28 cellular contexts compared by ENCODE assay signal in the genomic region with DNA sequence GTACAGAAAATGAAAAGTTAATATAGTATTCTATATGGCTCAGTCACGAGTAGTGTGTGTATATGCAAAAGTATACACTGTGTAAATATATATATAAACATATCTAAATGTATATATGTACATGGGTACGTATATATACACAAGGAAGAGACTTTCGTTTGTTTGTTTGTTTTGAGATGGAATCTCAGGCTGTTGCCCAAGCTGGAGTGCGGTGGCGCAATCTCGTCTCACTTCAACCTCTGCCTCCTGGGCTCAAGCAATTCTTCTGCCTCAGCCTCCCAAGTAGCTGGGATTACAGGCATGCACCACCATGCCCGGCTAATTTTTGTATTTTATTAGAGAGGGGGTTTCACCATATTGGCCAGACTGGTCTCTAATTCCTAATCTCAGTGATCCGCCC. TPM values are rescaled to one million over a fixed set of nuclear protein-coding genes. Genes with fewer than 3 reads are reported as not detected.
"Had no signal": no experiment of that assay in that cellular context is flagged by ENCODE, and none has a peak within 500 bp of the region (broad histone marks: within the 10 kb centered on the region; RNA-seq: fewer than 3 reads in every experiment).

No MANE protein-coding gene starts in this region.

- H3K9me3 Mint-ChIP-seq: dendritic cell treated with granulocyte-macrophage colony-stimulating factor and Interleukin-4, amounts not matched to agents 40 ng/mL and 50 ng/mL, for 4 days; effector memory CD8-positive, alpha-beta T cell; endodermal cell; mesothelial cell of epicardium had no signal

- H3K4me3 ChIP-seq: colonic mucosa, esophagus squamous epithelium, gastrocnemius medialis, heart right ventricle, left lung, lower lobe of right lung, mucosa of descending colon had no signal

- H3K4me3 Mint-ChIP-seq: dendritic cell treated with granulocyte-macrophage colony-stimulating factor and Interleukin-4, amounts not matched to agents 40 ng/mL and 50 ng/mL, for 4 days; effector memory CD8-positive, alpha-beta T cell; endodermal cell; mesothelial cell of epicardium had no signal

- H3K36me3 ChIP-seq: colonic mucosa, esophagus squamous epithelium, gastrocnemius medialis, heart right ventricle, left lung, lower lobe of right lung had no signal

- ATAC-seq: effector memory CD8-positive, alpha-beta T cell; esophagus mucosa; gastrocnemius medialis; heart right ventricle; left cardiac atrium; left lung; left ventricle myocardium superior; lower lobe of right lung; mucosa of descending colon had no signal

- H3K4me1 ChIP-seq: colonic mucosa, esophagus squamous epithelium, gastrocnemius medialis, heart right ventricle, left lung, lower lobe of right lung had no signal

- DNase-seq: colonic mucosa; cortex of kidney; effector CD8-positive, alpha-beta T cell; effector memory CD8-positive, alpha-beta T cell; endodermal cell; erythroblast; esophagus squamous epithelium; foreskin fibroblast; foreskin melanocyte; gastrocnemius medialis; glutamatergic neuron; head of caudate nucleus; heart right ventricle; hippocampal formation; left cardiac atrium; left lung; left ventricle myocardium superior; lower lobe of right lung; mesenchymal stem cell; mucosa of descending colon had no signal

- H3K27ac ChIP-seq: colonic mucosa, epithelial cell of prostate, esophagus squamous epithelium, gastrocnemius medialis, heart right ventricle, left lung, lower lobe of right lung had no signal

- H3K27me3 Mint-ChIP-seq: dendritic cell treated with granulocyte-macrophage colony-stimulating factor and Interleukin-4, amounts not matched to agents 40 ng/mL and 50 ng/mL, for 4 days had no signal

- H3K27me3 ChIP-seq: colonic mucosa, esophagus squamous epithelium, gastrocnemius medialis, left lung had no signal

- H3K36me3 Mint-ChIP-seq: mesothelial cell of epicardium had no signal

- H3K27ac Mint-ChIP-seq: dendritic cell treated with granulocyte-macrophage colony-stimulating factor and Interleukin-4, amounts not matched to agents 40 ng/mL and 50 ng/mL, for 4 days; effector memory CD8-positive, alpha-beta T cell; endodermal cell; mesothelial cell of epicardium had no signal

- H3K9me3 ChIP-seq: colonic mucosa, esophagus squamous epithelium, gastrocnemius medialis, heart right ventricle, left lung, lower lobe of right lung, mucosa of descending colon had no signal

- H3K4me1 Mint-ChIP-seq: endodermal cell, mesothelial cell of epicardium had no signal

RNA-seq across cellular contexts. Expression of a gene that starts 16.4 kb away (rescaled TPM):
- total RNA-seq: dermis microvascular lymphatic vessel endothelial cell, glomerular endothelial cell, lung microvascular endothelial cell, myocyte had no signal
